Comparison of ENCODE assay signal across 1 cellular context in genomic region chr2:27083410-27084296, GRCh38.
TF ChIP-seq lines count a peak whose summit lies in the region.

No MANE protein-coding gene starts in this region.

TF ChIP-seq in HepG2, 621 proteins besides CTCF, POLR2A, EP300 and RAD21 (continued from another document and continues in another):
- TF ChIP-seq HMGXB3 (CRISPR knock-in tag; IDR thresholded peaks at IDR 0.05; ENCODE audit: borderline replicate concordance) = 0 out of 2 replicates have a peak, but pooled peaks have one; percentile 18
- TF ChIP-seq GATAD2A (CRISPR knock-in tag; IDR thresholded peaks at IDR 0.05) = 0 out of 2 replicates have a peak, but pooled peaks have one; percentile 17
- no peak for TF ChIP-seq ZNF44 (CRISPR knock-in tag; IDR thresholded peaks at IDR 0.05)
- 0 out of 2 replicates have a peak, but pooled peaks have one; percentile 35 for TF ChIP-seq ZBED4 (CRISPR knock-in tag; IDR thresholded peaks at IDR 0.05; ENCODE audit: borderline replicate concordance)
- peak; percentile 73 for TF ChIP-seq THAP11 (CRISPR knock-in tag; IDR thresholded peaks at IDR 0.05)
- TF ChIP-seq MBD4 (IDR thresholded peaks at IDR 0.05; ENCODE audit: borderline replicate concordance, low read length) = no peak
- peak; percentile 93 for TF ChIP-seq CEBPG (CRISPR knock-in tag; IDR thresholded peaks at IDR 0.05)
- TF ChIP-seq ZNF788 (CRISPR knock-in tag; IDR thresholded peaks at IDR 0.05; ENCODE audit: borderline replicate concordance) = 0 out of 2 replicates have a peak, but pooled peaks have one; percentile 33
- no peak for TF ChIP-seq MAFG (CRISPR knock-in tag; IDR thresholded peaks at IDR 0.05)
- 0 out of 2 replicates have a peak, but pooled peaks have one; percentile 40 for TF ChIP-seq ZFYVE20 (CRISPR knock-in tag; IDR thresholded peaks at IDR 0.05; ENCODE audit: borderline replicate concordance, low read depth)
- TF ChIP-seq KLF11 (CRISPR knock-in tag; IDR thresholded peaks at IDR 0.05) = no peak
- TF ChIP-seq, protein P1, sequence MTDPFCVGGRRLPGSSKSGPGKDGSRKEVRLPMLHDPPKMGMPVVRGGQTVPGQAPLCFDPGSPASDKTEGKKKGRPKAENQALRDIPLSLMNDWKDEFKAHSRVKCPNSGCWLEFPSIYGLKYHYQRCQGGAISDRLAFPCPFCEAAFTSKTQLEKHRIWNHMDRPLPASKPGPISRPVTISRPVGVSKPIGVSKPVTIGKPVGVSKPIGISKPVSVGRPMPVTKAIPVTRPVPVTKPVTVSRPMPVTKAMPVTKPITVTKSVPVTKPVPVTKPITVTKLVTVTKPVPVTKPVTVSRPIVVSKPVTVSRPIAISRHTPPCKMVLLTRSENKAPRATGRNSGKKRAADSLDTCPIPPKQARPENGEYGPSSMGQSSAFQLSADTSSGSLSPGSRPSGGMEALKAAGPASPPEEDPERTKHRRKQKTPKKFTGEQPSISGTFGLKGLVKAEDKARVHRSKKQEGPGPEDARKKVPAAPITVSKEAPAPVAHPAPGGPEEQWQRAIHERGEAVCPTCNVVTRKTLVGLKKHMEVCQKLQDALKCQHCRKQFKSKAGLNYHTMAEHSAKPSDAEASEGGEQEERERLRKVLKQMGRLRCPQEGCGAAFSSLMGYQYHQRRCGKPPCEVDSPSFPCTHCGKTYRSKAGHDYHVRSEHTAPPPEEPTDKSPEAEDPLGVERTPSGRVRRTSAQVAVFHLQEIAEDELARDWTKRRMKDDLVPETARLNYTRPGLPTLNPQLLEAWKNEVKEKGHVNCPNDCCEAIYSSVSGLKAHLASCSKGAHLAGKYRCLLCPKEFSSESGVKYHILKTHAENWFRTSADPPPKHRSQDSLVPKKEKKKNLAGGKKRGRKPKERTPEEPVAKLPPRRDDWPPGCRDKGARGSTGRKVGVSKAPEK (CRISPR knock-in tag; IDR thresholded peaks at IDR 0.05; ENCODE audit: borderline replicate concordance) = no peak
- 0 out of 2 replicates have a peak, but pooled peaks have one; percentile 15 for TF ChIP-seq SAFB2 (CRISPR knock-in tag; IDR thresholded peaks at IDR 0.05; ENCODE audit: borderline replicate concordance, low read depth)
- TF ChIP-seq, protein P2, sequence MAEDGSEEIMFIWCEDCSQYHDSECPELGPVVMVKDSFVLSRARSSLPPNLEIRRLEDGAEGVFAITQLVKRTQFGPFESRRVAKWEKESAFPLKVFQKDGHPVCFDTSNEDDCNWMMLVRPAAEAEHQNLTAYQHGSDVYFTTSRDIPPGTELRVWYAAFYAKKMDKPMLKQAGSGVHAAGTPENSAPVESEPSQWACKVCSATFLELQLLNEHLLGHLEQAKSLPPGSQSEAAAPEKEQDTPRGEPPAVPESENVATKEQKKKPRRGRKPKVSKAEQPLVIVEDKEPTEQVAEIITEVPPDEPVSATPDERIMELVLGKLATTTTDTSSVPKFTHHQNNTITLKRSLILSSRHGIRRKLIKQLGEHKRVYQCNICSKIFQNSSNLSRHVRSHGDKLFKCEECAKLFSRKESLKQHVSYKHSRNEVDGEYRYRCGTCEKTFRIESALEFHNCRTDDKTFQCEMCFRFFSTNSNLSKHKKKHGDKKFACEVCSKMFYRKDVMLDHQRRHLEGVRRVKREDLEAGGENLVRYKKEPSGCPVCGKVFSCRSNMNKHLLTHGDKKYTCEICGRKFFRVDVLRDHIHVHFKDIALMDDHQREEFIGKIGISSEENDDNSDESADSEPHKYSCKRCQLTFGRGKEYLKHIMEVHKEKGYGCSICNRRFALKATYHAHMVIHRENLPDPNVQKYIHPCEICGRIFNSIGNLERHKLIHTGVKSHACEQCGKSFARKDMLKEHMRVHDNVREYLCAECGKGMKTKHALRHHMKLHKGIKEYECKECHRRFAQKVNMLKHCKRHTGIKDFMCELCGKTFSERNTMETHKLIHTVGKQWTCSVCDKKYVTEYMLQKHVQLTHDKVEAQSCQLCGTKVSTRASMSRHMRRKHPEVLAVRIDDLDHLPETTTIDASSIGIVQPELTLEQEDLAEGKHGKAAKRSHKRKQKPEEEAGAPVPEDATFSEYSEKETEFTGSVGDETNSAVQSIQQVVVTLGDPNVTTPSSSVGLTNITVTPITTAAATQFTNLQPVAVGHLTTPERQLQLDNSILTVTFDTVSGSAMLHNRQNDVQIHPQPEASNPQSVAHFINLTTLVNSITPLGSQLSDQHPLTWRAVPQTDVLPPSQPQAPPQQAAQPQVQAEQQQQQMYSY (CRISPR knock-in tag; IDR thresholded peaks at IDR 0.05) = peak; percentile 92
- TF ChIP-seq KAT7 (CRISPR knock-in tag; IDR thresholded peaks at IDR 0.05; ENCODE audit: borderline replicate concordance) = 0 out of 2 replicates have a peak, but pooled peaks have one; percentile 34
- TF ChIP-seq GZF1 (CRISPR knock-in tag; IDR thresholded peaks at IDR 0.05) = no peak
- TF ChIP-seq CHCHD3 (CRISPR knock-in tag; IDR thresholded peaks at IDR 0.05) = peak; percentile 58; the same call in 1 of the 2 replicates
- TF ChIP-seq ARNT2 (CRISPR knock-in tag; IDR thresholded peaks at IDR 0.05; ENCODE audit: low read depth) = 0 out of 2 replicates have a peak, but pooled peaks have one; percentile 33
- TF ChIP-seq MYNN (CRISPR knock-in tag; IDR thresholded peaks at IDR 0.05; ENCODE audit: low read depth) = no peak
- 0 out of 2 replicates have a peak, but pooled peaks have one; percentile 53 for TF ChIP-seq CC2D1A (CRISPR knock-in tag; IDR thresholded peaks at IDR 0.05)
- peak; percentile 87; the same call in 1 of the 2 replicates for TF ChIP-seq CEBPB (IDR thresholded peaks at IDR 0.05; ENCODE audit: borderline replicate concordance, low read depth, low read length)
- no peak for TF ChIP-seq ZNF276 (CRISPR knock-in tag; IDR thresholded peaks at IDR 0.05; ENCODE audit: low read depth)
- no peak for TF ChIP-seq MZF1 (CRISPR knock-in tag; IDR thresholded peaks at IDR 0.05; ENCODE audit: borderline replicate concordance)
- TF ChIP-seq, protein P3, sequence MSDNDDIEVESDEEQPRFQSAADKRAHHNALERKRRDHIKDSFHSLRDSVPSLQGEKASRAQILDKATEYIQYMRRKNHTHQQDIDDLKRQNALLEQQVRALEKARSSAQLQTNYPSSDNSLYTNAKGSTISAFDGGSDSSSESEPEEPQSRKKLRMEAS (IDR thresholded peaks at IDR 0.05) = peak; percentile 40; the same call in 1 of the 2 replicates
- TF ChIP-seq MYC (CRISPR knock-in tag; IDR thresholded peaks at IDR 0.05; ENCODE audit: borderline replicate concordance) = peak; percentile 59; the same call in 1 of the 2 replicates
- 0 out of 2 replicates have a peak, but pooled peaks have one; percentile 34 for TF ChIP-seq SALL2 (CRISPR knock-in tag; IDR thresholded peaks at IDR 0.05)
- TF ChIP-seq ZNF143 (CRISPR knock-in tag; IDR thresholded peaks at IDR 0.05) = 0 out of 2 replicates have a peak, but pooled peaks have one; percentile 24
- peak; percentile 16; the same call in 1 of the 2 replicates for TF ChIP-seq AHR (CRISPR knock-in tag; IDR thresholded peaks at IDR 0.05)
- TF ChIP-seq HNF4A (CRISPR knock-in tag; IDR thresholded peaks at IDR 0.05) = peak; percentile 18; the same call in 1 of the 2 replicates
- TF ChIP-seq NR2F6 (IDR thresholded peaks at IDR 0.05) = no peak
- 0 out of 2 replicates have a peak, but pooled peaks have one; percentile 4 for TF ChIP-seq NR2F6 (CRISPR knock-in tag; IDR thresholded peaks at IDR 0.05)
- TF ChIP-seq ZBTB39 (CRISPR knock-in tag; IDR thresholded peaks at IDR 0.05) = no peak
- TF ChIP-seq, protein P4, sequence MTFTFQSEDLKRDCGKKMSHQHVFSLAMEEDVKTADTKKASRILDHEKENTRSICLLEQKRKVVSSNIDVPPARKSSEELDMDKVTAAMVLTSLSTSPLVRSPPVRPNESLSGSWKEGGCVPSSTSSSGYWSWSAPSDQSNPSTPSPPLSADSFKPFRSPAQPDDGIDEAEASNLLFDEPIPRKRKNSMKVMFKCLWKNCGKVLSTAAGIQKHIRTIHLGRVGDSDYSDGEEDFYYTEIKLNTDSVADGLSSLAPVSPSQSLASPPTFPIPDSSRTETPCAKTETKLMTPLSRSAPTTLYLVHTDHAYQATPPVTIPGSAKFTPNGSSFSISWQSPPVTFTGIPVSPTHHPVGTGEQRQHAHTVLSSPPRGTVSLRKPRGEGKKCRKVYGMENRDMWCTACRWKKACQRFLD (CRISPR knock-in tag; IDR thresholded peaks at IDR 0.05; ENCODE audit: borderline replicate concordance) = no peak
